1 cellular context compared by ENCODE assay signal in genomic region chr3:170848294-170848917, GRCh38.
TF ChIP-seq lines count a peak whose summit lies in the region.

No MANE protein-coding gene starts in this region.

TF ChIP-seq in K562, 482 proteins besides CTCF, POLR2A, EP300 and RAD21 (continued from another document):
- peak; percentile 65 for TF ChIP-seq DEAF1 (CRISPR knock-in tag; IDR thresholded peaks at IDR 0.05)
- TF ChIP-seq, protein P1, sequence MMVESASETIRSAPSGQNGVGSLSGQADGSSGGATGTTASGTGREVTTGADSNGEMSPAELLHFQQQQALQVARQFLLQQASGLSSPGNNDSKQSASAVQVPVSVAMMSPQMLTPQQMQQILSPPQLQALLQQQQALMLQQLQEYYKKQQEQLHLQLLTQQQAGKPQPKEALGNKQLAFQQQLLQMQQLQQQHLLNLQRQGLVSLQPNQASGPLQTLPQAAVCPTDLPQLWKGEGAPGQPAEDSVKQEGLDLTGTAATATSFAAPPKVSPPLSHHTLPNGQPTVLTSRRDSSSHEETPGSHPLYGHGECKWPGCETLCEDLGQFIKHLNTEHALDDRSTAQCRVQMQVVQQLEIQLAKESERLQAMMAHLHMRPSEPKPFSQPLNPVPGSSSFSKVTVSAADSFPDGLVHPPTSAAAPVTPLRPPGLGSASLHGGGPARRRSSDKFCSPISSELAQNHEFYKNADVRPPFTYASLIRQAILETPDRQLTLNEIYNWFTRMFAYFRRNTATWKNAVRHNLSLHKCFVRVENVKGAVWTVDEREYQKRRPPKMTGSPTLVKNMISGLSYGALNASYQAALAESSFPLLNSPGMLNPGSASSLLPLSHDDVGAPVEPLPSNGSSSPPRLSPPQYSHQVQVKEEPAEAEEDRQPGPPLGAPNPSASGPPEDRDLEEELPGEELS (CRISPR knock-in tag; IDR thresholded peaks at IDR 0.05; ENCODE audit: borderline replicate concordance): no peak
- TF ChIP-seq, protein P2, sequence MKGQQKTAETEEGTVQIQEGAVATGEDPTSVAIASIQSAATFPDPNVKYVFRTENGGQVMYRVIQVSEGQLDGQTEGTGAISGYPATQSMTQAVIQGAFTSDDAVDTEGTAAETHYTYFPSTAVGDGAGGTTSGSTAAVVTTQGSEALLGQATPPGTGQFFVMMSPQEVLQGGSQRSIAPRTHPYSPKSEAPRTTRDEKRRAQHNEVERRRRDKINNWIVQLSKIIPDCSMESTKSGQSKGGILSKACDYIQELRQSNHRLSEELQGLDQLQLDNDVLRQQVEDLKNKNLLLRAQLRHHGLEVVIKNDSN (CRISPR knock-in tag; IDR thresholded peaks at IDR 0.05): no peak
- TF ChIP-seq SMARCC2 (IDR thresholded peaks at IDR 0.05; ENCODE audit: low read depth): no peak
